9 cellular contexts compared by ENCODE assay signal in the genomic region with DNA sequence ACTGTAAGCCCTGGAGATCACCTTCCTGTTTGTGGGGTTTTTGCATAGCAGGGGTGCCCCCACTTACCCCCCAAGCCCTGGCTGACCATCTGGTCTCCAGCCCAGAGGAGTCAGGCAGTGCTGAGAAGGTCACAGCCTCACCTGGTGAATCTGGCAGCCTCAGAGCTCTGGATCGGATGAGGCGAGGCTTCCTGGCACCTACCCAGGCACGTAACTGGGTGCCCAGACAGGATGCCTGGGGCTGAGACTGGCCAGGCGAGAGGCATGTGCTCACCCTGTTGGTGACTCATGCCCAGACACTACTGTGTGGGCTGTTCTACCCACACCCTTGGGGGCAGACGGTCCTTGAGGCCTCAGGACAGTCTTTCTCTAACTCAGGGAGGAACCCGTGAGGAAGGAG. TPM values are rescaled to one million over a fixed set of nuclear protein-coding genes. Genes with fewer than 3 reads are reported as not detected.
A peak's percentile ranks its signal among the peaks of the same experiment; 100 is the strongest.
DNase-seq lines count a peak whose midpoint lies in the region; ATAC-seq and TF ChIP-seq lines count a peak whose summit lies in the region.
"Had no signal": no experiment of that assay in that cellular context is flagged by ENCODE, and none has a peak within 500 bp of the region (broad histone marks: within the 10 kb centered on the region; RNA-seq: fewer than 3 reads in every experiment).

No MANE protein-coding gene starts in this region.

- no peak overlapping the region for H3K9ac ChIP-seq in adipocyte (ENCODE audit: low read length)

- DNase-seq in HS-27A (ENCODE audit: low read depth) = peak; percentile 97
- peak; percentile 92 for DNase-seq in adipocyte (ENCODE audit: low read depth)
- DNase-seq in left ventricle myocardium inferior = peak; percentile 27
- DNase-seq in stomach = peak; percentile 29
- DNase-seq in central memory CD4-positive, alpha-beta T cell = no peak
- DNase-seq in NCI-H1930 (lab: John Stamatoyannopoulos, UW) = no peak
- no peak for DNase-seq in effector CD4-positive, alpha-beta T cell

- H3K27ac ChIP-seq in left ventricle myocardium inferior (replicated peaks) (no peak overlapping the region), stomach (no peak overlapping the region)
- H3K27ac ChIP-seq: HL-60 had no signal

- intact Hi-C loops in left ventricle myocardium inferior (cut with micrococcal nuclease) (loop anchor here (10.0 kb wide), 1 partner anchor 279 kb away; no protein-coding TSS in a partner anchor), stomach (cut with DNase I; ENCODE audit: low total_unique reads) (loop anchor here (10.0 kb wide), 1 partner anchor 279 kb away; no protein-coding TSS in a partner anchor)

- no peaks in the 10 kb centered on the region for H3K9me3 ChIP-seq in adipocyte (ENCODE audit: control insufficient read depth, low read length)
- H3K9me3 ChIP-seq in left ventricle myocardium inferior (replicated peaks) = no peaks in the 10 kb centered on the region
- no peaks in the 10 kb centered on the region for H3K9me3 ChIP-seq in stomach

- no peak for TF ChIP-seq POLR2A in stomach (IDR thresholded peaks at IDR 0.05)

- WGBS in stomach, 5 donors = 10 to 51% (median 18%) methylated on average over 5 to 6 of the region's 6 CpGs

- TF ChIP-seq CTCF in left ventricle myocardium inferior (IDR thresholded peaks at IDR 0.05; ENCODE audit: borderline replicate concordance) (no peak), stomach (IDR thresholded peaks at IDR 0.05) (no peak)

- H3K36me3 ChIP-seq in adipocyte (ENCODE audit: control insufficient read depth, insufficient read depth, low read length, severe bottlenecking) (no peaks in the 10 kb centered on the region), left ventricle myocardium inferior (no peaks in the 10 kb centered on the region), stomach (no peaks in the 10 kb centered on the region)

- no peak overlapping the region for H3K4me3 ChIP-seq in adipocyte (ENCODE audit: low read length)
- H3K4me3 ChIP-seq in left ventricle myocardium inferior = no peak overlapping the region
- no peak overlapping the region for H3K4me3 ChIP-seq in stomach

- peaks cover 3% of the 10 kb centered on the region for H3K27me3 ChIP-seq in adipocyte (replicated peaks; ENCODE audit: control insufficient read depth, insufficient read depth, low read length)
- H3K27me3 ChIP-seq in left ventricle myocardium inferior (ENCODE audit: low read depth) = peaks cover 69% of the 10 kb centered on the region
- peaks cover 0 to 20% (median 0%) of the 10 kb centered on the region in 3 donors for H3K27me3 ChIP-seq in stomach

- no peak for TF ChIP-seq EP300 in stomach (IDR thresholded peaks at IDR 0.05)

- ATAC-seq in HG03565 (IDR thresholded peaks at IDR 0.05; ENCODE audit: unreplicated experiment) = no peak

- H3K4me1 ChIP-seq in adipocyte (ENCODE audit: control insufficient read depth, insufficient read depth, low read length) = peaks cover 27% of the 10 kb centered on the region
- no peaks in the 10 kb centered on the region for H3K4me1 ChIP-seq in left ventricle myocardium inferior
- H3K4me1 ChIP-seq in stomach = peaks cover 0 to 13% (median 10%) of the 10 kb centered on the region in 4 donors

RNA-seq across cellular contexts. Expression of a gene that starts 15.2 kb away (rescaled TPM):
- not detected for total RNA-seq in left ventricle myocardium inferior
- not detected for total RNA-seq in stomach
- 1 to 10 TPM in 1 of 3 donors, not detected in 2; 5.4 TPM for polyA plus RNA-seq in stomach

RNA-seq across cellular contexts. Expression of a gene that starts 28.7 kb away (rescaled TPM):
- total RNA-seq in left ventricle myocardium inferior = not detected
- total RNA-seq in stomach = under 1 TPM in 1 of 5 donors, not detected in 4; 0.37 TPM
- 10 to 100 TPM in 1 of 3 donors, not detected in 2; 98.2 TPM for polyA plus RNA-seq in stomach

Comparison
In these comparisons a context has a peak if more than half of its experiments do, and no peak if none do; other contexts are left out.
1. DNase-seq: peak in HS-27A (single experiment), adipocyte (single experiment), left ventricle myocardium inferior (single experiment) and stomach (single experiment); none in central memory CD4-positive, alpha-beta T cell (single experiment), NCI-H1930 (0 of 2) and effector CD4-positive, alpha-beta T cell (single experiment).